ENCODE assay signal across 8 cellular contexts in genomic region chr6:43634702-43635303, GRCh38. TPM values are rescaled to one million over a fixed set of nuclear protein-coding genes. Genes with fewer than 3 reads are reported as not detected.
DNase-seq lines count a peak whose midpoint lies in the region; ATAC-seq and TF ChIP-seq lines count a peak whose summit lies in the region.

No MANE protein-coding gene starts in this region.

- no peak for TF ChIP-seq CTCF in Panc1 (IDR thresholded peaks at IDR 0.05)
- no peak for TF ChIP-seq CTCF in glutamatergic neuron (IDR thresholded peaks at IDR 0.05; ENCODE audit: partially characterized antibody, unreplicated experiment)
- TF ChIP-seq CTCF in spleen (IDR thresholded peaks at IDR 0.05 in 8 of 11, conservative IDR thresholded peaks at IDR 0.05 in 3 of 11): no peak

- peak overlapping the region; percentile 97 for H3K27ac Mint-ChIP-seq in activated CD4-positive, alpha-beta T cell treated with anti-CD3 and anti-CD28 coated beads for 36 hours
- H3K27ac Mint-ChIP-seq in glutamatergic neuron (ENCODE audit: unreplicated experiment): peak overlapping the region; percentile 97

- H3K4me1 Mint-ChIP-seq in activated CD4-positive, alpha-beta T cell treated with anti-CD3 and anti-CD28 coated beads for 36 hours: peaks cover 39% of the 10 kb centered on the region
- H3K4me1 Mint-ChIP-seq in glutamatergic neuron (ENCODE audit: low read depth, unreplicated experiment): peaks cover 13% of the 10 kb centered on the region

- POLR2A ChIA-PET in activated CD4-positive, alpha-beta T cell treated with anti-CD3 and anti-CD28 coated beads for 36 hours (lab: Charles Lee): interaction anchor here (0.6 to 1.3 kb wide), 4 partner anchors 9 to 1862 kb away, joined by 3 to 4 read pairs (median 3); no protein-coding TSS in a partner anchor
- POLR2A ChIA-PET in Panc1 (lab: Charles Lee): interaction anchor here (0.5 kb wide), 2 partner anchors 59 to 70 kb away, joined by 4 read pairs; no protein-coding TSS in a partner anchor

- peaks cover 33% of the 10 kb centered on the region for H3K36me3 Mint-ChIP-seq in activated CD4-positive, alpha-beta T cell treated with anti-CD3 and anti-CD28 coated beads for 36 hours (ENCODE audit: low read depth)
- H3K36me3 Mint-ChIP-seq in glutamatergic neuron (ENCODE audit: unreplicated experiment): peaks cover 5% of the 10 kb centered on the region

- DNase-seq in activated CD4-positive, alpha-beta T cell treated with anti-CD3 and anti-CD28 coated beads for 36 hours: no peak
- no peak for DNase-seq in activated CD4-positive, alpha-beta T cell treated with anti-CD3 and anti-CD28 coated beads, Interleukin-2, amount 50 U/mL, for 48 hours
- DNase-seq in Panc1 (ENCODE audit: low read depth, low spot score) (no peak), glutamatergic neuron (no peak), spleen (no peak), NCI-H510A (lab: John Stamatoyannopoulos, UW) (no peak), NCI-H748 treated with DMSO at 0.1 percent for 48 hours (lab: John Stamatoyannopoulos, UW) (no peak), NCI-H226 (no peak)

- no peaks in the 10 kb centered on the region for H3K9me3 ChIP-seq in Panc1 (ENCODE audit: control insufficient read depth, insufficient read depth, low read depth, low read length)
- H3K9me3 ChIP-seq in spleen: no peaks in the 10 kb centered on the region

- H3K27ac ChIP-seq in Panc1 (ENCODE audit: low read length) (peak overlapping the region; percentile 95), spleen (peak overlapping the region in 6 of 8 donors; percentile 89 to 94 (median 90))

- peak overlapping the region in 1 of 2 experiments; percentile 84; a peak in 2 of 4 replicates for H3K4me3 ChIP-seq in Panc1 (ENCODE audit: low read depth in 2 of 2, low read length in 2 of 2)
- peak overlapping the region in 2 of 8 donors; percentile 79 to 81 for H3K4me3 ChIP-seq in spleen

- ATAC-seq in activated CD4-positive, alpha-beta T cell treated with anti-CD3 and anti-CD28 coated beads for 36 hours: no peak
- no peak; the same call in 1 of the 2 replicates for ATAC-seq in Panc1

- H3K4me1 ChIP-seq in Panc1 (ENCODE audit: control insufficient read depth, insufficient read depth, low read length) (peaks cover 20% of the 10 kb centered on the region), spleen (peaks cover 31 to 62% (median 50%) of the 10 kb centered on the region in 6 donors)

- no peaks in the 10 kb centered on the region for H3K27me3 Mint-ChIP-seq in activated CD4-positive, alpha-beta T cell treated with anti-CD3 and anti-CD28 coated beads for 36 hours
- peaks cover 8% of the 10 kb centered on the region for H3K27me3 Mint-ChIP-seq in glutamatergic neuron (ENCODE audit: unreplicated experiment)

- H3K36me3 ChIP-seq in Panc1 (ENCODE audit: control insufficient read depth, insufficient read depth, low read length): peaks cover 6% of the 10 kb centered on the region
- H3K36me3 ChIP-seq in spleen: peaks cover 0 to 33% (median 18%) of the 10 kb centered on the region in 6 donors

- TF ChIP-seq POLR2A in spleen (IDR thresholded peaks at IDR 0.05): no peak

- CTCF ChIA-PET in activated CD4-positive, alpha-beta T cell treated with anti-CD3 and anti-CD28 coated beads for 36 hours (lab: Charles Lee): interaction anchor here (0.6 to 1.4 kb wide), 3 partner anchors 32 to 439 kb away, joined by 3 to 7 read pairs (median 3); no protein-coding TSS in a partner anchor
- CTCF ChIA-PET in Panc1 (lab: Charles Lee): no interaction called here

- in situ Hi-C loops in Panc1 (cut with HindIII; ENCODE audit: low pct_unique_long_range_greater_than_20kb, low sequenced_read_pairs): no loop called here

- intact Hi-C loops in activated CD4-positive, alpha-beta T cell treated with anti-CD3 and anti-CD28 coated beads for 36 hours (cut with DNase I, micrococcal nuclease): loop anchor here in 1 of 2 experiments (1.0 to 5.0 kb wide), 3 partner anchors 10 to 367 kb away; partner anchors contain the start of genes MRPS18A and RSPH9
- intact Hi-C loops in Panc1 (cut with micrococcal nuclease; ENCODE audit: unreplicated experiment): no loop called here
- intact Hi-C loops in spleen (cut with DNase I; ENCODE audit: low total_unique reads): no loop called here

- peak overlapping the region; percentile 100 for H3K4me3 Mint-ChIP-seq in activated CD4-positive, alpha-beta T cell treated with anti-CD3 and anti-CD28 coated beads for 36 hours
- H3K4me3 Mint-ChIP-seq in glutamatergic neuron (ENCODE audit: unreplicated experiment): peak overlapping the region; percentile 97

- no peaks in the 10 kb centered on the region for H3K9me3 Mint-ChIP-seq in activated CD4-positive, alpha-beta T cell treated with anti-CD3 and anti-CD28 coated beads for 36 hours (ENCODE audit: low read depth)
- H3K9me3 Mint-ChIP-seq in glutamatergic neuron (ENCODE audit: unreplicated experiment): peaks cover 12% of the 10 kb centered on the region

- no TSS peak for BruUV-seq in Panc1 (replicated peaks; lab: Mats Ljungman, UMichigan)

- WGBS in spleen, 5 donors: 86 to 90% (median 88%) methylated on average over 9 of the region's 9 CpGs

- H3K27me3 ChIP-seq in Panc1 (ENCODE audit: control insufficient read depth, insufficient read depth, low read length): no peaks in the 10 kb centered on the region
- no peaks in the 10 kb centered on the region for H3K27me3 ChIP-seq in spleen (replicated peaks in 1 of 7)

RNA-seq across cellular contexts. Expression of gene MAD2L1BP, which starts 0.8 kb away (rescaled TPM):
- 10 to 100 TPM; 35.1 to 35.3 TPM for total RNA-seq in activated CD4-positive, alpha-beta T cell treated with anti-CD3 and anti-CD28 coated beads for 36 hours
- total RNA-seq in Panc1 (2021; ENCODE audit: unreplicated experiment) (44.2 TPM), glutamatergic neuron (ENCODE audit: unreplicated experiment) (38.8 TPM), spleen (10 to 100 TPM; 18.9 to 33.4 (median 22.2) TPM)
- polyA plus RNA-seq in Panc1 (2012; ENCODE audit: insufficient read length): 33.2 TPM
- 10 to 100 TPM; 19.0 to 23.2 (median 19.8) TPM for polyA plus RNA-seq in spleen

RNA-seq across cellular contexts. Expression of gene GTPBP2, which starts 5.7 kb away (rescaled TPM):
- 10 to 100 TPM; 59.8 to 64.6 TPM for total RNA-seq in activated CD4-positive, alpha-beta T cell treated with anti-CD3 and anti-CD28 coated beads for 36 hours
- total RNA-seq in Panc1 (2021; ENCODE audit: unreplicated experiment) (59.4 TPM), glutamatergic neuron (ENCODE audit: unreplicated experiment) (114 TPM), spleen (100 to 1,000 TPM in 1 of 7 donors, 10 to 100 TPM in 6; 56.8 to 100 (median 72.0) TPM)
- 47.1 TPM for polyA plus RNA-seq in Panc1 (2012; ENCODE audit: insufficient read length)
- polyA plus RNA-seq in spleen: 10 to 100 TPM; 29.6 to 52.3 (median 43.9) TPM

RNA-seq across cellular contexts. Expression of gene RSPH9, which starts 10.0 kb away (rescaled TPM):
- total RNA-seq in activated CD4-positive, alpha-beta T cell treated with anti-CD3 and anti-CD28 coated beads for 36 hours: not detected
- 0.28 TPM for total RNA-seq in Panc1 (2021; ENCODE audit: unreplicated experiment)
- 1.8 TPM for polyA plus RNA-seq in Panc1 (2012; ENCODE audit: insufficient read length)
- total RNA-seq in glutamatergic neuron (ENCODE audit: unreplicated experiment): 0.22 TPM
- under 1 TPM in 4 of 7 donors, not detected in 3; 0.18 to 0.63 (median 0.26) TPM for total RNA-seq in spleen
- under 1 TPM; 0.17 to 0.35 (median 0.20) TPM for polyA plus RNA-seq in spleen

RNA-seq across cellular contexts. Expression of gene MRPS18A, which starts 52.8 kb away (rescaled TPM):
- total RNA-seq in activated CD4-positive, alpha-beta T cell treated with anti-CD3 and anti-CD28 coated beads for 36 hours: 10 to 100 TPM; 54.0 to 68.7 TPM
- total RNA-seq in Panc1 (2021; ENCODE audit: unreplicated experiment): 45.8 TPM
- 57.5 TPM for polyA plus RNA-seq in Panc1 (2012; ENCODE audit: insufficient read length)
- total RNA-seq in glutamatergic neuron (ENCODE audit: unreplicated experiment): 27.7 TPM
- 10 to 100 TPM; 29.8 to 37.6 (median 30.9) TPM for total RNA-seq in spleen
- 10 to 100 TPM; 28.0 to 48.6 (median 34.3) TPM for polyA plus RNA-seq in spleen

RNA-seq across cellular contexts. Expression of gene POLH, which starts 58.8 kb away (rescaled TPM):
- 10 to 100 TPM; 35.2 to 37.9 TPM for total RNA-seq in activated CD4-positive, alpha-beta T cell treated with anti-CD3 and anti-CD28 coated beads for 36 hours
- total RNA-seq in Panc1 (2021; ENCODE audit: unreplicated experiment) (28.4 TPM), glutamatergic neuron (ENCODE audit: unreplicated experiment) (20.2 TPM), spleen (10 to 100 TPM; 10.5 to 23.0 (median 12.9) TPM)
- 12.1 TPM for polyA plus RNA-seq in Panc1 (2012; ENCODE audit: insufficient read length)
- polyA plus RNA-seq in spleen: 1 to 10 TPM; 4.1 to 5.2 (median 4.4) TPM
